ENCODE assay signal across 1 cellular context in genomic region chr2:158699323-158699722, GRCh38.
TF ChIP-seq lines count a peak whose summit lies in the region.

No MANE protein-coding gene starts in this region.

TF ChIP-seq in GM23338, 12 proteins besides CTCF, POLR2A, EP300 and RAD21 (continued from another document):
- TF ChIP-seq POLR2AphosphoS5 (IDR thresholded peaks at IDR 0.05; ENCODE audit: low read depth) (no peak), CREB1 (CRISPR knock-in tag; IDR thresholded peaks at IDR 0.05; ENCODE audit: low read depth) (no peak), STAT1 (IDR thresholded peaks at IDR 0.05; ENCODE audit: unreplicated experiment) (no peak), ZNF462 (CRISPR knock-in tag; IDR thresholded peaks at IDR 0.05) (no peak), REST (IDR thresholded peaks at IDR 0.05; ENCODE audit: unreplicated experiment) (no peak), JUNB (IDR thresholded peaks at IDR 0.05; ENCODE audit: unreplicated experiment) (no peak)
